ENCODE assay signal across 24 cellular contexts in the genomic region with DNA sequence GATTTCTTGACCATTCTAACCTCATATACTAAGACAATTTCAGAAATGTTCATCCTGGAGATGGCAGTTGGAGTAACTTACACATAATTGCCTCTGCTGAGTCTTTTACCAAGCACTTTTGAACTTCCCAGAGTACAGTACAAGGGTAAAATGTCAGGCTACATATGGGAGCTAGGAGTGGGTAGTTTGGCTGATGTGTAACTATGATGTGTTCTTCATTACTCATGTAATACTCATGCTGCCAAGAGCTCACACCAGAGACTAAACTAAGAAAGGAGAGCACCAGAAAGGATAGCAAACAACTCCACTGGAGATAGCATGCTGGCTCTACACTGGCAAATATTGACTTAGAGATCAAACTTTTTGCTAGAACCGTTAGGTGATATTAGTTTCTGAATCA.
DNase-seq lines count a peak whose midpoint lies in the region; ATAC-seq, FAIRE-seq and TF ChIP-seq lines count a peak whose summit lies in the region.
"Had no signal": no experiment of that assay in that cellular context is flagged by ENCODE, and none has a peak within 500 bp of the region (broad histone marks: within the 10 kb centered on the region; RNA-seq: fewer than 3 reads in every experiment).

No MANE protein-coding gene starts in this region.

- no peak overlapping the region for H3K4me2 ChIP-seq in fibroblast of lung (ENCODE audit: extremely low read depth, insufficient read depth, low read length)

- TF ChIP-seq CTCF in fibroblast of lung (conservative IDR thresholded peaks at IDR 0.05 in 1 of 2, IDR thresholded peaks at IDR 0.05 in 1 of 2; ENCODE audit: low read depth in 1 of 2, low read length in 2 of 2) (no peak), heart left ventricle (IDR thresholded peaks at IDR 0.05) (no peak)

- H3K27me3 ChIP-seq in fibroblast of lung (ENCODE audit: control insufficient read depth, insufficient read depth, low read length) (no peaks in the 10 kb centered on the region), heart left ventricle (peaks cover 0 to 8% (median 0%) of the 10 kb centered on the region in 9 donors)
- H3K27me3 ChIP-seq: spleen had no signal

- intact Hi-C loops in heart left ventricle (cut with DNase I): no loop called here

- H3K4me3 ChIP-seq in fibroblast of lung (replicated peaks in 1 of 4; ENCODE audit: control extremely low read depth in 1 of 4, insufficient read depth in 1 of 4, low read depth in 3 of 4, low read length in 4 of 4) (no peak overlapping the region), heart left ventricle (no peak overlapping the region)
- H3K4me3 ChIP-seq: GM12878, spleen had no signal

- no peak for FAIRE-seq in RCC 7860 (lab: Jason Lieb, UNC)
- FAIRE-seq: GM12878 had no signal

- TF ChIP-seq POLR2A in heart left ventricle (IDR thresholded peaks at IDR 0.05): no peak

- H3K27ac ChIP-seq in fibroblast of lung (ENCODE audit: insufficient read depth, low read length) (no peak overlapping the region), heart left ventricle (no peak overlapping the region)
- H3K27ac ChIP-seq: spleen had no signal

- ATAC-seq in GM18861 (IDR thresholded peaks at IDR 0.05; ENCODE audit: unreplicated experiment): no peak
- no peak for ATAC-seq in heart left ventricle
- ATAC-seq in HG02852 (IDR thresholded peaks at IDR 0.05; ENCODE audit: unreplicated experiment): no peak
- ATAC-seq: activated CD4-positive, CD25-positive, alpha-beta regulatory T cell treated with anti-CD3 and anti-CD28 coated beads, Interleukin-2, amount 50 U/mL, for 24 hours; effector memory CD8-positive, alpha-beta T cell; GM12878; stimulated activated naive CD8-positive, alpha-beta T cell treated with anti-CD3 and anti-CD28 coated beads, Interleukin-15, amount 100 ng/mL, for 72 hours had no signal

- 79 to 90% (median 88%) methylated on average over 1 of the region's 1 CpG for WGBS in heart left ventricle, 4 donors

- H4K20me1 ChIP-seq in fibroblast of lung (ENCODE audit: control insufficient read depth, extremely low read depth, insufficient read depth, low read length): no peaks in the 10 kb centered on the region

- H2AFZ ChIP-seq in fibroblast of lung (ENCODE audit: low read length): no peak overlapping the region

- H3K4me1 ChIP-seq in fibroblast of lung (ENCODE audit: control insufficient read depth, extremely low read depth, insufficient read depth, low read length) (no peaks in the 10 kb centered on the region), heart left ventricle (no peaks in the 10 kb centered on the region)
- H3K4me1 ChIP-seq: spleen had no signal

- H3K9ac ChIP-seq in fibroblast of lung (ENCODE audit: insufficient read depth, low read length): no peak overlapping the region

- H3K9me3 ChIP-seq in fibroblast of lung (ENCODE audit: control insufficient read depth, insufficient read depth, low read depth, low read length): no peaks in the 10 kb centered on the region
- H3K9me3 ChIP-seq in heart left ventricle: peaks cover 0 to 9% (median 2%) of the 10 kb centered on the region in 12 donors

- DNase-seq in DMS53 (lab: John Stamatoyannopoulos, UW) (peak; percentile 13), DMS53 treated with DMSO at 0.1 percent for 48 hours (lab: John Stamatoyannopoulos, UW; ENCODE audit: unreplicated experiment) (no peak), RCC 7860 (ENCODE audit: low spot score) (peak; percentile 61), fibroblast of lung (ENCODE audit: low read depth in 2 of 2) (peak; percentile 27 to 43), SHP77 (lab: John Stamatoyannopoulos, UW) (no peak), heart left ventricle (no peak)
- DNase-seq: 8988T; activated naive CD4-positive, alpha-beta T cell treated with anti-CD3 and anti-CD28 coated beads for 36 hours; activated T-cell treated with anti-CD3 and anti-CD28 coated beads, Interleukin-2, amount 50 U/mL, for 24 hours; C1 segment of cervical spinal cord; effector memory CD8-positive, alpha-beta T cell; GDM1; NCI-H1105; NCI-H2081 treated with DMSO at 0.1 percent for 48 hours; NCI-H510A; RPMI8226; spleen; stimulated activated CD4-positive, alpha-beta T cell treated with anti-CD3 and anti-CD28 coated beads, Interleukin-4, amount 100 ng/mL, for 24 hours; stimulated activated naive CD8-positive, alpha-beta T cell treated with anti-CD3 and anti-CD28 coated beads, Interleukin-15, amount 100 ng/mL, for 72 hours; trophoblast cell had no signal

- H3K36me3 ChIP-seq in fibroblast of lung (ENCODE audit: control insufficient read depth, insufficient read depth, low read length) (no peaks in the 10 kb centered on the region), heart left ventricle (no peaks in the 10 kb centered on the region)
- H3K36me3 ChIP-seq: spleen had no signal

- H3K79me2 ChIP-seq in fibroblast of lung (ENCODE audit: control insufficient read depth, insufficient read depth, low read length): no peaks in the 10 kb centered on the region

Comparison
In these comparisons a context has a peak if more than half of its experiments do, and no peak if none do; other contexts are left out.
1. DNase-seq: peak in DMS53 (single experiment), RCC 7860 (single experiment) and fibroblast of lung (2 of 2); none in DMS53 treated with DMSO at 0.1 percent for 48 hours (single experiment), SHP77 (0 of 2) and heart left ventricle (0 of 5).